ENCODE assay signal across 8 cellular contexts in the genomic region with DNA sequence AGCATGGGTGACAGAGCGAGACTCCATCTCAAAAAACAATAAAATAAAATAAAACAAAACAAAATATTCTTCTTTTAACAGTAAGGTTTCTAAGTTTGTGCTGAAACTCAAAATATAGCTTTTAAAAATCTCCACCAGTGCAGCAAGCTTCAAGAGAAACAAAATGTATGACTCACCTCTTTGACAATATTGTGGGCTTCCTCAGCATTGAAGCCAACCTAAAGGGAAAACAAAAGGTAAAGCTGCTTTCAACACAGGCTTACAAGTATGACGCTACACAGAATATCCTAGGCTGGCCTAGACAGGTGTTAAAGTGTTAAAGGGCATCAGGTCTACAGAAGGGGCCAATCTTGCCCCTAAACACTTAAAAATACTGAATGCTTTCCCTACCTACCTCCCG. TPM values are rescaled to one million over a fixed set of nuclear protein-coding genes. Genes with fewer than 3 reads are reported as not detected.
DNase-seq lines count a peak whose midpoint lies in the region; ATAC-seq and TF ChIP-seq lines count a peak whose summit lies in the region.

No MANE protein-coding gene starts in this region.

- peak overlapping the region; percentile 93 to 96 for H3K27ac Mint-ChIP-seq in effector memory CD8-positive, alpha-beta T cell
- peak overlapping the region; percentile 70 for H3K27ac Mint-ChIP-seq in osteocyte (ENCODE audit: unreplicated experiment)

- ATAC-seq in effector memory CD8-positive, alpha-beta T cell (replicated peaks): peak; percentile 11
- ATAC-seq in left lobe of liver (no peak), GM19467 (IDR thresholded peaks at IDR 0.05; ENCODE audit: unreplicated experiment) (no peak), HG03432 (IDR thresholded peaks at IDR 0.05; ENCODE audit: unreplicated experiment) (no peak)

- H3K9me3 Mint-ChIP-seq in effector memory CD8-positive, alpha-beta T cell: no peaks in the 10 kb centered on the region
- peaks cover 11% of the 10 kb centered on the region for H3K9me3 Mint-ChIP-seq in osteocyte (ENCODE audit: unreplicated experiment)

- peak; percentile 30 for DNase-seq in ELR (ENCODE audit: low read depth)
- DNase-seq in RPMI7951 (ENCODE audit: low read depth): peak; percentile 19
- DNase-seq in effector memory CD8-positive, alpha-beta T cell: peak in 1 of 3 experiments; percentile 1
- DNase-seq in osteocyte (ENCODE audit: extremely low spot score, unreplicated experiment): no peak
- DNase-seq in left lobe of liver (ENCODE audit: low spot score): no peak
- no peak for DNase-seq in A172 (ENCODE audit: low spot score)

- TF ChIP-seq CTCF in osteocyte (IDR thresholded peaks at IDR 0.05): no peak

- H3K4me3 Mint-ChIP-seq in effector memory CD8-positive, alpha-beta T cell: peak overlapping the region; percentile 75 to 83
- peak overlapping the region; percentile 77 for H3K4me3 Mint-ChIP-seq in osteocyte (ENCODE audit: unreplicated experiment)

- peaks cover 8 to 24% of the 10 kb centered on the region in 2 donors for H3K4me1 Mint-ChIP-seq in effector memory CD8-positive, alpha-beta T cell (ENCODE audit: low read depth in 2 of 2)
- H3K4me1 Mint-ChIP-seq in osteocyte (ENCODE audit: unreplicated experiment): peaks cover 3% of the 10 kb centered on the region

- H3K27me3 Mint-ChIP-seq in effector memory CD8-positive, alpha-beta T cell: no peaks in the 10 kb centered on the region
- no peaks in the 10 kb centered on the region for H3K27me3 Mint-ChIP-seq in osteocyte (ENCODE audit: unreplicated experiment)

- H3K36me3 Mint-ChIP-seq in effector memory CD8-positive, alpha-beta T cell (ENCODE audit: insufficient read depth): peaks cover 9% of the 10 kb centered on the region
- H3K36me3 Mint-ChIP-seq in osteocyte (ENCODE audit: unreplicated experiment): no peaks in the 10 kb centered on the region

RNA-seq across cellular contexts. Expression of gene DYNLT3, which starts 1.2 kb away (rescaled TPM):
- 130 and 157 TPM in 2 replicates for total RNA-seq in RPMI7951 (2014; rRNA removed; shearing (Covaris generic))
- total RNA-seq in osteocyte (27.5 and 28.0 TPM in 2 replicates), left lobe of liver (13.2 TPM)
- 71.1 and 84.9 TPM in 2 replicates for total RNA-seq in A172 (2014; rRNA removed; shearing (Covaris generic))

Comparison
In these comparisons a context has a peak if more than half of its experiments do, and no peak if none do; other contexts are left out.
1. DNase-seq: peak in ELR (single experiment) and RPMI7951 (single experiment); none in osteocyte (single experiment), left lobe of liver (single experiment) and A172 (single experiment).